Comparison of ENCODE assay signal across 9 cellular contexts in genomic region chrX:131578735-131579367, GRCh38. TPM values are rescaled to one million over a fixed set of nuclear protein-coding genes. Genes with fewer than 3 reads are reported as not detected.
DNase-seq lines count a peak whose midpoint lies in the region; TF ChIP-seq lines count a peak whose summit lies in the region.
"Not testable (repeated sequence)": the region's sequence is repeated elsewhere in the genome, so short reads cannot be mapped to it uniquely, and the experiment has no call there.
"Had no signal": no experiment of that assay in that cellular context is flagged by ENCODE, and none has a peak within 500 bp of the region (broad histone marks: within the 10 kb centered on the region; RNA-seq: fewer than 3 reads in every experiment).

No MANE protein-coding gene starts in this region.

- H3K9ac ChIP-seq in NT2/D1 (ENCODE audit: insufficient read length, low read depth); mesendoderm (ENCODE audit: low read length); trophoblast cell (ENCODE audit: low read length): not testable (repeated sequence)

- H3K79me2 ChIP-seq in hepatocyte, result peaks cover 33% of the 10 kb centered on the region
- not testable (repeated sequence) for H3K79me2 ChIP-seq in mesendoderm (ENCODE audit: control insufficient read depth, insufficient read depth, low read length); trophoblast cell (ENCODE audit: control insufficient read depth, insufficient read depth, low read length, poor library complexity)

- H3K36me3 Mint-ChIP-seq in Caco-2 (ENCODE audit: insufficient read depth, unreplicated experiment); brain: not testable (repeated sequence)

- not testable (repeated sequence) for H2BK15ac ChIP-seq in mesendoderm (replicated peaks; ENCODE audit: low read depth)

- H2BK12ac ChIP-seq in trophoblast cell (ENCODE audit: low read length), result not testable (repeated sequence)

- H3K56ac ChIP-seq in mesendoderm (ENCODE audit: low read length), result not testable (repeated sequence)

- peak overlapping the region; percentile 61 for H2AFZ ChIP-seq in hepatocyte
- not testable (repeated sequence) for H2AFZ ChIP-seq in trophoblast cell (ENCODE audit: insufficient read depth, low read length, poor library complexity)

- H3K4ac ChIP-seq in mesendoderm (ENCODE audit: low read depth, low read length); trophoblast cell (ENCODE audit: low read depth, low read length): not testable (repeated sequence)

- not testable (repeated sequence) for H3K4me2 ChIP-seq in hepatocyte; mesendoderm (ENCODE audit: low read length); trophoblast cell (ENCODE audit: low read length)

- not testable (repeated sequence) for H4K12ac ChIP-seq in trophoblast cell (ENCODE audit: low read depth, low read length)

- not testable (repeated sequence) for H3K4me1 Mint-ChIP-seq in Caco-2 (ENCODE audit: low read depth, unreplicated experiment)
- peaks cover 14% of the 10 kb centered on the region for H3K4me1 Mint-ChIP-seq in brain

- H2BK5ac ChIP-seq in mesendoderm (ENCODE audit: low read length); trophoblast cell (ENCODE audit: low read depth, low read length, poor library complexity): not testable (repeated sequence)

- H3K79me1 ChIP-seq in mesendoderm (ENCODE audit: low read length); trophoblast cell (ENCODE audit: low read length): not testable (repeated sequence)

- CTCF ChIA-PET in Caco-2 (lab: Charles Lee), result not testable (repeated sequence)

- BruUV-seq in Caco-2 (replicated peaks; lab: Mats Ljungman, UMichigan), result not testable (repeated sequence)

- not testable (repeated sequence) for H4K5ac ChIP-seq in mesendoderm (ENCODE audit: low read length)

- H3K4me3 ChIP-seq in Caco-2 (ENCODE audit: low read depth, low read length), result peak overlapping the region; percentile 53
- peak overlapping the region; percentile 39 for H3K4me3 ChIP-seq in NT2/D1 (ENCODE audit: insufficient read length, low read depth)
- H3K4me3 ChIP-seq in hepatocyte, result peak overlapping the region; percentile 46
- not testable (repeated sequence) for H3K4me3 ChIP-seq in mesendoderm (ENCODE audit: low read length); trophoblast cell (ENCODE audit: low read depth, low read length)

- POLR2A ChIA-PET in Caco-2 (lab: Charles Lee), result not testable (repeated sequence)

- not testable (repeated sequence) for H3K14ac ChIP-seq in trophoblast cell (ENCODE audit: low read length)

- H3K23ac ChIP-seq in mesendoderm (ENCODE audit: low read length); trophoblast cell (ENCODE audit: low read length): not testable (repeated sequence)

- DNase-seq in Caco-2 (peak; percentile 76 to 88), HT1080 (ENCODE audit: low read depth) (peak; percentile 17), NCI-H460 (ENCODE audit: extremely low read depth, low read depth) (peak; percentile 7), NT2/D1 (ENCODE audit: low read depth, low spot score) (peak; percentile 22), hepatocyte (ENCODE audit: low spot score) (peak; percentile 40), mesendoderm (peak; percentile 65), trophoblast cell (peak; percentile 19 to 54)

- not testable (repeated sequence) for H3K18ac ChIP-seq in mesendoderm (ENCODE audit: low read length); trophoblast cell (ENCODE audit: low read length)

- not testable (repeated sequence) for H4K20me1 ChIP-seq in hepatocyte (ENCODE audit: insufficient read depth, poor library complexity, severe bottlenecking)

- intact Hi-C loops in Caco-2 (cut with micrococcal nuclease; ENCODE audit: unreplicated experiment), result not testable (repeated sequence)

- H3K4me3 Mint-ChIP-seq in Caco-2 (ENCODE audit: unreplicated experiment) (peak overlapping the region; percentile 73), brain (peak overlapping the region; percentile 66 to 92 (median 83))

- H2BK120ac ChIP-seq in mesendoderm (ENCODE audit: low read depth, low read length); trophoblast cell (ENCODE audit: insufficient read depth, low read length, poor library complexity): not testable (repeated sequence)

- not testable (repeated sequence) for H3K9me2 ChIP-seq in hepatocyte (replicated peaks; ENCODE audit: insufficient read depth)

- not testable (repeated sequence) for H3K9me3 ChIP-seq in Caco-2; NT2/D1 (ENCODE audit: insufficient read depth, low read length); hepatocyte (ENCODE audit: low read depth); trophoblast cell (ENCODE audit: insufficient read depth, low read depth, low read length)

- not testable (repeated sequence) for H2AK5ac ChIP-seq in mesendoderm (ENCODE audit: low read length); trophoblast cell (ENCODE audit: low read length)

- H3K27me3 Mint-ChIP-seq in Caco-2 (ENCODE audit: insufficient read depth, unreplicated experiment); brain: not testable (repeated sequence)

- H3K9me3 Mint-ChIP-seq in Caco-2 (ENCODE audit: unreplicated experiment); brain: not testable (repeated sequence)

- TF ChIP-seq CTCF in Caco-2 (IDR thresholded peaks at IDR 0.05; ENCODE audit: insufficient read depth in 1 of 2, low read depth in 1 of 2, low read length in 1 of 2, severe bottlenecking in 1 of 2, unreplicated experiment in 1 of 2); brain (conservative IDR thresholded peaks at IDR 0.05); hepatocyte (IDR thresholded peaks at IDR 0.05; ENCODE audit: poor library complexity): not testable (repeated sequence)

- WGBS in hepatocyte (ENCODE audit: low lambda C conversion rate, missing lambda C conversion rate), result 52% methylated on average over 18 of the region's 34 CpGs
- WGBS in mesendoderm (ENCODE audit: extremely low coverage, insufficient coverage, low lambda C conversion rate), result no CpG with 5 or more reads among the region's 34 CpGs
- WGBS in trophoblast cell (ENCODE audit: extremely low coverage, insufficient coverage, insufficient read length), result no CpG with 5 or more reads among the region's 34 CpGs

- peak overlapping the region; percentile 83 for H3K27ac ChIP-seq in hepatocyte
- H3K27ac ChIP-seq in mesendoderm (ENCODE audit: low read depth, low read length); trophoblast cell (ENCODE audit: low read depth, low read length): not testable (repeated sequence)

- H3K27ac Mint-ChIP-seq in Caco-2 (ENCODE audit: unreplicated experiment) (peak overlapping the region; percentile 98), brain (peak overlapping the region; percentile 56 to 98 (median 91))

- H4K91ac ChIP-seq in trophoblast cell (ENCODE audit: low read depth, low read length), result not testable (repeated sequence)

- H3K27me3 ChIP-seq in Caco-2 (replicated peaks; ENCODE audit: control insufficient read depth, insufficient read depth, low read length); NT2/D1 (ENCODE audit: insufficient read depth, insufficient read length); hepatocyte; mesendoderm (ENCODE audit: insufficient read depth, low read length, poor library complexity); trophoblast cell (ENCODE audit: insufficient read depth, low read length): not testable (repeated sequence)

- H3K36me3 ChIP-seq in Caco-2 (ENCODE audit: control insufficient read depth, insufficient read depth, low read length); NT2/D1 (ENCODE audit: insufficient read depth, insufficient read length, low read length); hepatocyte (replicated peaks; ENCODE audit: insufficient read depth, low read depth); mesendoderm (ENCODE audit: control insufficient read depth, insufficient read depth, low read length); trophoblast cell (ENCODE audit: control insufficient read depth in 1 of 2, insufficient read depth in 2 of 2, low read length in 2 of 2): not testable (repeated sequence)

- H3K4me1 ChIP-seq in Caco-2; NT2/D1 (ENCODE audit: insufficient read depth, insufficient read length); hepatocyte (ENCODE audit: insufficient read depth); mesendoderm (ENCODE audit: control insufficient read depth, low read depth, low read length); trophoblast cell (ENCODE audit: control insufficient read depth in 1 of 2, insufficient read depth in 2 of 2, low read length in 2 of 2): not testable (repeated sequence)

- H4K8ac ChIP-seq in mesendoderm (ENCODE audit: low read depth, low read length); trophoblast cell (ENCODE audit: low read depth, low read length): not testable (repeated sequence)

RNA-seq across cellular contexts. Expression of gene OR13H1, which starts 35.0 kb away (rescaled TPM):
- total RNA-seq in Caco-2 (2022) (not detected in 2 replicates), hepatocyte (not detected in 2 replicates)
- total RNA-seq in HT1080 (2014; rRNA removed; shearing (Covaris generic)), result not detected in 2 replicates
- not detected in 2 replicates for polyA plus RNA-seq in HT1080 (2015; cell fraction: cytosol; rRNA removed)
- polyA plus RNA-seq in HT1080 (2015; cell fraction: nucleus; rRNA removed), result not detected in 2 replicates
- not detected in 2 replicates for total RNA-seq in NCI-H460 (2014; rRNA removed; shearing (Covaris generic))
- polyA plus RNA-seq in NCI-H460 (2014; cell fraction: nucleus; rRNA removed), result not detected in 2 replicates
- polyA plus RNA-seq in brain (ENCODE audit: insufficient read depth, low read depth, low replicate concordance) (not detected), hepatocyte (not detected in 2 replicates)
- not detected for polyA plus RNA-seq in mesendoderm (2013, experiment 1 of 2)
- not detected for polyA plus RNA-seq in mesendoderm (2013, experiment 2 of 2)
- polyA plus RNA-seq in trophoblast cell (2013), result not detected in 2 replicates
- total RNA-seq: A673 had no signal

Comparison
In these comparisons a context has a peak if more than half of its experiments do, and no peak if none do; other contexts are left out.
1. DNase-seq: peak in every context shown above with its lines; median percentile 82 in Caco-2; 65 in mesendoderm; 40 in hepatocyte; 36 in trophoblast cell; 22 in NT2/D1; 17 in HT1080; 7 in NCI-H460.